In genomic region chr22:37417737-37418348, GRCh38 we compare ENCODE assay signal across 13 cellular contexts.
"Had no signal": no experiment of that assay in that cellular context is flagged by ENCODE, and none has a peak within 500 bp of the region (broad histone marks: within the 10 kb centered on the region; RNA-seq: fewer than 3 reads in every experiment).

No MANE protein-coding gene starts in this region.

- H3K4me3 Mint-ChIP-seq: activated CD4-positive, alpha-beta T cell treated with anti-CD3 and anti-CD28 coated beads, Interleukin-2, amount 10 ng/mL, durations not matched to agents 7 days and 5 days; stimulated activated memory B cell treated with anti-CD40 and anti-IgM and Interleukin-4, amounts not matched to agents 10 μg/mL and 1 μg/mL and 100 μg/mL, for 72 hours had no signal

- H3K9me3 Mint-ChIP-seq: activated CD4-positive, alpha-beta T cell treated with anti-CD3 and anti-CD28 coated beads, Interleukin-2, amount 10 ng/mL, durations not matched to agents 7 days and 5 days; stimulated activated memory B cell treated with anti-CD40 and anti-IgM and Interleukin-4, amounts not matched to agents 10 μg/mL and 1 μg/mL and 100 μg/mL, for 72 hours had no signal

- H3K27me3 ChIP-seq: thyroid gland had no signal

- H3K4me3 ChIP-seq: thyroid gland, uterus had no signal

- H3K36me3 ChIP-seq: neutrophil, thyroid gland, uterus had no signal

- DNase-seq: activated CD4-positive, alpha-beta T cell treated with anti-CD3 and anti-CD28 coated beads, Interleukin-2, amount 10 ng/mL, durations not matched to agents 7 days and 5 days; activated naive CD4-positive, alpha-beta T cell; activated T-cell treated with anti-CD3 and anti-CD28 coated beads for 4 hours; foreskin fibroblast; mesendoderm; retina; stimulated activated CD4-positive, alpha-beta T cell treated with anti-CD3 and anti-CD28 coated beads, Interleukin-2, amount 100 ng/mL, for 48 hours; T-helper 9 cell; thyroid gland; uterus had no signal

- H3K27ac Mint-ChIP-seq: activated CD4-positive, alpha-beta T cell treated with anti-CD3 and anti-CD28 coated beads, Interleukin-2, amount 10 ng/mL, durations not matched to agents 7 days and 5 days; stimulated activated memory B cell treated with anti-CD40 and anti-IgM and Interleukin-4, amounts not matched to agents 10 μg/mL and 1 μg/mL and 100 μg/mL, for 72 hours had no signal

- H3K4me1 ChIP-seq: thyroid gland had no signal

- H3K9me3 ChIP-seq: neutrophil, thyroid gland, uterus had no signal

- ATAC-seq: stimulated activated memory B cell treated with anti-CD40 and anti-IgM and Interleukin-4, amounts not matched to agents 10 μg/mL and 1 μg/mL and 100 μg/mL, for 72 hours had no signal

- FAIRE-seq: astrocyte had no signal

- H3K36me3 Mint-ChIP-seq: stimulated activated memory B cell treated with anti-CD40 and anti-IgM and Interleukin-4, amounts not matched to agents 10 μg/mL and 1 μg/mL and 100 μg/mL, for 72 hours had no signal

- H3K27ac ChIP-seq: neutrophil, thyroid gland, uterus had no signal
